In the genomic region with DNA sequence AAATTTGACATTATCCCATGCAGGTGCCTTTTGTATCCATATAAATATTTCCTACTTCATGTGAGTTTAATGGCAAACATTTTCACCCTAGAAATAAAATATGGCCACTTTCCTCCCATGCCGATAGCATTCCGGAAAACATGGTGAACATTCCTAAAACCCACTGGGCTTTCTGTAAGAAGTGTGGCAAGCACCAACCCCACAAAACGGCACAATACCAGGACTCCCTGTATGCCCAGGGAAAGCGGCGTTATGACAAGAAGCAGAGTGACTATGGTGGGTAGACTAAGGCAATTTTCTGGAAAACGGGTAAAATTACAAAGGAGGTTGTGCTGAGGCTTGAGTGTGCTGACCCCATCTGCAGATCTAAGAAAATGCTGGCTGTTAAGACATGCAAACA, we compare ENCODE assay signal across 11 cellular contexts. TPM values are rescaled to one million over a fixed set of nuclear protein-coding genes. Genes with fewer than 3 reads are reported as not detected.
DNase-seq lines count a peak whose midpoint lies in the region; ATAC-seq and TF ChIP-seq lines count a peak whose summit lies in the region.
"Had no signal": no experiment of that assay in that cellular context is flagged by ENCODE, and none has a peak within 500 bp of the region (broad histone marks: within the 10 kb centered on the region; RNA-seq: fewer than 3 reads in every experiment).

No MANE protein-coding gene starts in this region.

- no peak overlapping the region for H2BK15ac ChIP-seq in neuronal stem cell (ENCODE audit: low read length)

- ATAC-seq in HG03095 (IDR thresholded peaks at IDR 0.05; ENCODE audit: unreplicated experiment) = no peak

- H4K8ac ChIP-seq in neuronal stem cell (ENCODE audit: low read depth, low read length) = no peak overlapping the region

- H3K27ac Mint-ChIP-seq in CD8-positive, alpha-beta memory T cell = peak overlapping the region in 7 of 8 donors; percentile 31 to 89 (median 53)

- DNase-seq in CD8-positive, alpha-beta memory T cell = no peak
- no peak for DNase-seq in SK-N-MC (ENCODE audit: low read depth, low spot score)
- DNase-seq in esophagus squamous epithelium (lab: John Stamatoyannopoulos, UW) = no peak
- DNase-seq in sigmoid colon = no peak
- DNase-seq in activated gamma-delta T cell treated with Interleukin-2 at 50 U/mL for 16 hours = no peak
- no peak for DNase-seq in neuronal stem cell (ENCODE audit: low spot score)
- no peak for DNase-seq in dorsolateral prefrontal cortex
- DNase-seq: erythroblast; mesendoderm; stimulated activated CD4-positive, alpha-beta T cell treated with anti-CD3 and anti-CD28 coated beads, Interleukin-4, amount 100 ng/mL, for 4 hours had no signal

- TF ChIP-seq EP300 in sigmoid colon (IDR thresholded peaks at IDR 0.05) = no peak

- no peaks in the 10 kb centered on the region for H3K79me1 ChIP-seq in neuronal stem cell (ENCODE audit: low read depth, low read length)

- peaks cover 4 to 42% (median 4%) of the 10 kb centered on the region in 3 donors for H3K36me3 Mint-ChIP-seq in CD8-positive, alpha-beta memory T cell

- no peak overlapping the region for H4K91ac ChIP-seq in neuronal stem cell (ENCODE audit: low read depth, low read length, poor library complexity)

- H3K14ac ChIP-seq in neuronal stem cell (ENCODE audit: low read length) = no peak overlapping the region

- TF ChIP-seq POLR2A in esophagus squamous epithelium (IDR thresholded peaks at IDR 0.05) (no peak), sigmoid colon (IDR thresholded peaks at IDR 0.05) (no peak)

- no peak overlapping the region for H2AFZ ChIP-seq in neuronal stem cell (ENCODE audit: low read length)

- H3K4me1 ChIP-seq in CD8-positive, alpha-beta memory T cell (ENCODE audit: insufficient read depth, low read length) = peaks cover 29% of the 10 kb centered on the region
- H3K4me1 ChIP-seq in esophagus squamous epithelium (peaks cover 49 to 100% (median 92%) of the 10 kb centered on the region in 3 donors), sigmoid colon (peaks cover 0 to 78% (median 67%) of the 10 kb centered on the region in 4 donors), neuronal stem cell (ENCODE audit: control insufficient read depth in 2 of 2, insufficient read depth in 1 of 2, low read depth in 1 of 2, low read length in 2 of 2) (peaks cover 17 to 19% of the 10 kb centered on the region in 2 donors)

- H3K4me3 ChIP-seq in CD8-positive, alpha-beta memory T cell (ENCODE audit: low read length) = no peak overlapping the region
- H3K4me3 ChIP-seq in SK-N-MC = peak overlapping the region; percentile 90
- peak overlapping the region in 3 of 4 donors; percentile 13 to 43 (median 25) for H3K4me3 ChIP-seq in esophagus squamous epithelium
- H3K4me3 ChIP-seq in sigmoid colon = no peak overlapping the region
- H3K4me3 ChIP-seq in neuronal stem cell (ENCODE audit: low read length in 2 of 2) = no peak overlapping the region
- no peak overlapping the region for H3K4me3 ChIP-seq in dorsolateral prefrontal cortex

- no peaks in the 10 kb centered on the region for H3K27me3 Mint-ChIP-seq in CD8-positive, alpha-beta memory T cell

- H3K4me1 Mint-ChIP-seq in CD8-positive, alpha-beta memory T cell = peaks cover 80 to 89% (median 88%) of the 10 kb centered on the region in 3 donors

- peak overlapping the region in 3 of 7 donors; percentile 44 to 89 (median 57) for H3K4me3 Mint-ChIP-seq in CD8-positive, alpha-beta memory T cell

- no peaks in the 10 kb centered on the region for H3K27me3 ChIP-seq in CD8-positive, alpha-beta memory T cell (ENCODE audit: insufficient read depth, low read length, poor library complexity, severe bottlenecking)
- H3K27me3 ChIP-seq in esophagus squamous epithelium (no peaks in the 10 kb centered on the region), sigmoid colon (no peaks in the 10 kb centered on the region), neuronal stem cell (ENCODE audit: control insufficient read depth in 3 of 3, insufficient read depth in 3 of 3, low read depth in 1 of 3, low read length in 3 of 3) (peaks cover 0 to 12% (median 0%) of the 10 kb centered on the region in 3 experiments), dorsolateral prefrontal cortex (peaks cover 0 to 15% (median 0%) of the 10 kb centered on the region in 45 donors)

- H3K18ac ChIP-seq in neuronal stem cell (ENCODE audit: low read length) = no peak overlapping the region

- 67 to 72% methylated on average over 6 of the region's 6 CpGs for WGBS in esophagus squamous epithelium, 2 donors
- 86 to 90% methylated on average over 6 of the region's 6 CpGs for WGBS in sigmoid colon, 2 donors
- WGBS in neuronal stem cell (ENCODE audit: extremely low coverage in 2 of 2, insufficient read length in 2 of 2, insufficient replicate concordance in 1 of 2), 2 donors = no CpG with 5 or more reads among the region's 6 CpGs

- no peak overlapping the region for H3K4ac ChIP-seq in neuronal stem cell (ENCODE audit: low read length)

- CTCF ChIA-PET in CD8-positive, alpha-beta memory T cell (lab: Charles Lee) = no interaction called here

- H3K9ac ChIP-seq in SK-N-MC (ENCODE audit: insufficient read length) (no peak overlapping the region), neuronal stem cell (ENCODE audit: low read depth, low read length, poor library complexity) (no peak overlapping the region)

- intact Hi-C loops in esophagus squamous epithelium (cut with DNase I) (no loop called here), sigmoid colon (cut with DNase I) (loop anchor here (2.0 to 5.0 kb wide), 2 partner anchors 19 to 33 kb away; no protein-coding TSS in a partner anchor), dorsolateral prefrontal cortex (cut with DNase I) (no loop called here)

- H3K23ac ChIP-seq in neuronal stem cell (ENCODE audit: low read depth, low read length, poor library complexity) = no peak overlapping the region

- POLR2A ChIA-PET in CD8-positive, alpha-beta memory T cell (lab: Charles Lee) = no interaction called here

- no peaks in the 10 kb centered on the region for H3K36me3 ChIP-seq in CD8-positive, alpha-beta memory T cell (ENCODE audit: insufficient read depth, low read length)
- peaks cover 61% of the 10 kb centered on the region for H3K36me3 ChIP-seq in SK-N-MC (ENCODE audit: insufficient read depth, low read length)
- peaks cover 0 to 19% (median 0%) of the 10 kb centered on the region in 3 donors for H3K36me3 ChIP-seq in esophagus squamous epithelium
- peaks cover 0 to under 1% (median 0%) of the 10 kb centered on the region in 4 donors for H3K36me3 ChIP-seq in sigmoid colon
- no peaks in the 10 kb centered on the region for H3K36me3 ChIP-seq in neuronal stem cell (replicated peaks in 1 of 2; ENCODE audit: control insufficient read depth in 2 of 2, insufficient read depth in 2 of 2, low read length in 2 of 2)

- no peaks in the 10 kb centered on the region for H3K9me3 ChIP-seq in CD8-positive, alpha-beta memory T cell (ENCODE audit: low read length)
- no peaks in the 10 kb centered on the region for H3K9me3 ChIP-seq in SK-N-MC (ENCODE audit: low read depth, low read length)
- H3K9me3 ChIP-seq in esophagus squamous epithelium = no peaks in the 10 kb centered on the region
- no peaks in the 10 kb centered on the region for H3K9me3 ChIP-seq in sigmoid colon
- no peaks in the 10 kb centered on the region for H3K9me3 ChIP-seq in neuronal stem cell (replicated peaks in 1 of 2; ENCODE audit: control insufficient read depth in 2 of 2, insufficient read depth in 1 of 2, low read depth in 1 of 2, low read length in 2 of 2)

- H2BK120ac ChIP-seq in neuronal stem cell (ENCODE audit: low read depth, low read length) = no peak overlapping the region

- H3K9me3 Mint-ChIP-seq in CD8-positive, alpha-beta memory T cell = no peaks in the 10 kb centered on the region

- TF ChIP-seq CTCF in esophagus squamous epithelium (IDR thresholded peaks at IDR 0.05) (no peak), sigmoid colon (IDR thresholded peaks at IDR 0.05) (no peak), dorsolateral prefrontal cortex (IDR thresholded peaks at IDR 0.05 in 54 of 56, conservative IDR thresholded peaks at IDR 0.05 in 2 of 56; ENCODE audit: low read depth in 1 of 56, partially characterized antibody in 56 of 56) (no peak)

- H3K4me2 ChIP-seq in neuronal stem cell (ENCODE audit: insufficient read depth, low read length, poor library complexity, severe bottlenecking) = no peak overlapping the region

- no peak overlapping the region for H3K27ac ChIP-seq in CD8-positive, alpha-beta memory T cell (ENCODE audit: low read depth, low read length)
- H3K27ac ChIP-seq in SK-N-MC = no peak overlapping the region
- peak overlapping the region; percentile 86 to 100 (median 98) for H3K27ac ChIP-seq in esophagus squamous epithelium
- peak overlapping the region; percentile 95 to 99 (median 98) for H3K27ac ChIP-seq in sigmoid colon
- H3K27ac ChIP-seq in neuronal stem cell (replicated peaks; ENCODE audit: low read length) = no peak overlapping the region
- H3K27ac ChIP-seq in dorsolateral prefrontal cortex = no peak overlapping the region

- no peak overlapping the region for H2BK12ac ChIP-seq in neuronal stem cell (ENCODE audit: low read length)

- no peak overlapping the region for H2BK5ac ChIP-seq in neuronal stem cell (ENCODE audit: low read length)

- H2AK5ac ChIP-seq in neuronal stem cell (ENCODE audit: low read depth, low read length) = no peak overlapping the region

RNA-seq across cellular contexts. Expression of a gene that starts 7.6 kb away (rescaled TPM):
- 100 to 1,000 TPM; 212 to 219 TPM for total RNA-seq in CD8-positive, alpha-beta memory T cell
- 471 TPM for polyA plus RNA-seq in CD8-positive, alpha-beta memory T cell
- 1,000 to 10,000 TPM; 2,116 to 2,445 (median 2,399) TPM for total RNA-seq in esophagus squamous epithelium
- 100 to 1,000 TPM; 157 to 366 (median 214) TPM for total RNA-seq in sigmoid colon
- 1,000 to 10,000 TPM in 2 of 3 donors, 100 to 1,000 TPM in 1; 900 to 3,307 (median 1,912) TPM for polyA plus RNA-seq in sigmoid colon
- 93.2 TPM for polyA plus RNA-seq in neuronal stem cell (2013, experiment 1 of 2)
- polyA plus RNA-seq in neuronal stem cell (2013, experiment 2 of 2) = 92.4 TPM
- total RNA-seq in dorsolateral prefrontal cortex = 10 to 100 TPM; 10.1 to 90.4 (median 28.3) TPM

Comparison
In these comparisons a context has a peak if more than half of its experiments do, and no peak if none do; other contexts are left out.
1. H3K27ac ChIP-seq: peak in esophagus squamous epithelium (4 of 4) and sigmoid colon (4 of 4); none in CD8-positive, alpha-beta memory T cell (single experiment), SK-N-MC (single experiment), neuronal stem cell (single experiment) and dorsolateral prefrontal cortex (0 of 59).
2. H3K4me3 ChIP-seq: peak in SK-N-MC (single experiment) and esophagus squamous epithelium (3 of 4); none in CD8-positive, alpha-beta memory T cell (single experiment), sigmoid colon (0 of 4), neuronal stem cell (0 of 2) and dorsolateral prefrontal cortex (0 of 59).
3. RNA of a gene that starts 7.6 kb away (total RNA-seq): 2,116 to 2,445 TPM in esophagus squamous epithelium; 157 to 366 TPM in sigmoid colon, 212 to 219 TPM in CD8-positive, alpha-beta memory T cell and 10.1 to 90.4 TPM in dorsolateral prefrontal cortex; every median in the first group is over 4 times any median in the second.